3 cellular contexts compared by ENCODE assay signal in genomic region chr18:36283448-36283847, GRCh38.
"Had no signal": no experiment of that assay in that cellular context is flagged by ENCODE, and none has a peak within 500 bp of the region (broad histone marks: within the 10 kb centered on the region; RNA-seq: fewer than 3 reads in every experiment).

No MANE protein-coding gene starts in this region.

- ATAC-seq: GM12878 had no signal

- H3K4me3 ChIP-seq: GM12878 had no signal

- DNase-seq: GDM1, GF-D8 had no signal
